27 cellular contexts compared by ENCODE assay signal in genomic region chr4:53456178-53456577, GRCh38.
DNase-seq lines count a peak whose midpoint lies in the region; ATAC-seq, FAIRE-seq and TF ChIP-seq lines count a peak whose summit lies in the region.
"Had no signal": no experiment of that assay in that cellular context is flagged by ENCODE, and none has a peak within 500 bp of the region (broad histone marks: within the 10 kb centered on the region; RNA-seq: fewer than 3 reads in every experiment).

No MANE protein-coding gene starts in this region.

- no peak overlapping the region for H3K27ac ChIP-seq in liver (ENCODE audit: low read depth in 1 of 2, low read length in 2 of 2)
- H3K27ac ChIP-seq in HepG2 (ENCODE audit: extremely low read length, insufficient read depth, low read length) = no peak overlapping the region
- H3K27ac ChIP-seq in VCaP = peak overlapping the region; percentile 72
- H3K27ac ChIP-seq in small intestine (ENCODE audit: low read depth in 1 of 2, low read length in 1 of 2) = no peak overlapping the region
- H3K27ac ChIP-seq: A549; BLaER1 treated with 17β-estradiol and CSF1 and Interleukin-3, amounts not matched to agents 10 nM and 100 nM; GM23248 had no signal

- no TSS peak for BruUV-seq in HepG2 (replicated peaks; lab: Mats Ljungman, UMichigan)

- FAIRE-seq in HepG2 (lab: Jason Lieb, UNC) = no peak
- FAIRE-seq in small intestine (lab: Jason Lieb, UNC) = peak; percentile 61
- FAIRE-seq: A549, D721Med, GM12878, GM18507, H1 had no signal

- no peaks in the 10 kb centered on the region for H3K79me2 ChIP-seq in HepG2 (ENCODE audit: insufficient read depth, low read length)

- no peak overlapping the region for H3K4me3 ChIP-seq in liver (ENCODE audit: low read depth in 1 of 3, low read length in 3 of 3)
- no peak overlapping the region for H3K4me3 ChIP-seq in HepG2 (replicated peaks in 1 of 3; ENCODE audit: insufficient read depth in 1 of 3, low read depth in 2 of 3, low read length in 3 of 3)
- no peak overlapping the region for H3K4me3 ChIP-seq in small intestine (ENCODE audit: low read depth in 1 of 2, low read length in 2 of 2)
- H3K4me3 ChIP-seq: A549; BLaER1 treated with 17β-estradiol and CSF1 and Interleukin-3, amounts not matched to agents 10 nM and 100 nM; GM12878; GM23248 had no signal

- POLR2A ChIA-PET in HepG2 (lab: Yijun Ruan, JAX) = no interaction called here

- intact Hi-C loops in HepG2 (cut with micrococcal nuclease; ENCODE audit: unreplicated experiment) = no loop called here

- TF ChIP-seq CTCF in liver (IDR thresholded peaks at IDR 0.05; ENCODE audit: low read depth, low read length, missing input control) (no peak), HepG2 (CRISPR knock-in tag; IDR thresholded peaks at IDR 0.05) (no peak), VCaP (conservative IDR thresholded peaks at IDR 0.05) (no peak)

- TF ChIP-seq EP300 in HepG2 (IDR thresholded peaks at IDR 0.05; ENCODE audit: low read depth in 2 of 2, low read length in 2 of 2) (no peak), HepG2 (CRISPR knock-in tag; IDR thresholded peaks at IDR 0.05; ENCODE audit: borderline replicate concordance) (no peak)

- H3K9ac ChIP-seq in liver (ENCODE audit: low read depth in 1 of 2, low read length in 2 of 2) (no peak overlapping the region), HepG2 (ENCODE audit: insufficient read depth, low read depth, low read length) (no peak overlapping the region)
- H3K9ac ChIP-seq: BLaER1 treated with 17β-estradiol and CSF1 and Interleukin-3, amounts not matched to agents 10 nM and 100 nM; GM23248 had no signal

- CTCF ChIA-PET in HepG2 (lab: Yijun Ruan, JAX; ENCODE audit: low intra/inter-chr PET ratio, low total read pairs) = no interaction called here

- ATAC-seq in HepG2 (no peak), left lobe of liver (peak; percentile 59), GM18861 (IDR thresholded peaks at IDR 0.05; ENCODE audit: unreplicated experiment) (no peak), HG03025 (IDR thresholded peaks at IDR 0.05; ENCODE audit: low FRiP score, unreplicated experiment) (no peak)
- ATAC-seq: A549, GM12878, HCT116 had no signal

- H3K36me3 ChIP-seq in liver (ENCODE audit: control insufficient read depth in 4 of 4, insufficient read depth in 3 of 4, low read depth in 1 of 4, low read length in 3 of 4) = peaks cover 3 to 43% (median 24%) of the 10 kb centered on the region in 4 donors
- H3K36me3 ChIP-seq in HepG2 (replicated peaks in 1 of 2; ENCODE audit: control insufficient read depth in 1 of 2, insufficient read depth in 2 of 2, low read length in 2 of 2) = peaks cover 14 to 39% of the 10 kb centered on the region in 2 experiments; a peak in 4 of 5 replicates
- H3K36me3 ChIP-seq in small intestine (ENCODE audit: control insufficient read depth in 2 of 2, insufficient read depth in 2 of 2, low read length in 2 of 2) = peaks cover 7 to 18% of the 10 kb centered on the region in 2 donors

- DNase-seq in HepG2 (ENCODE audit: low spot score) (no peak), left lobe of liver (ENCODE audit: low spot score) (no peak), small intestine (no peak), NCI-H2029 treated with DMSO at 0.1 percent for 48 hours (lab: John Stamatoyannopoulos, UW) (no peak)
- DNase-seq: 8988T; ACHN; AML-193; BE2C; CD4-positive, alpha-beta T cell; CD8-positive, alpha-beta memory T cell; DMS 273 treated with DMSO at 0.1 percent for 48 hours; DMS79; EL; GDM1; GM23248; H9 had no signal

- no peak for TF ChIP-seq RAD21 in liver (IDR thresholded peaks at IDR 0.05)
- no peak for TF ChIP-seq RAD21 in HepG2 (CRISPR knock-in tag; IDR thresholded peaks at IDR 0.05)

- H4K20me1 ChIP-seq in HepG2 (ENCODE audit: insufficient read depth, low read length) = peaks cover 4% of the 10 kb centered on the region

- H3K27me3 ChIP-seq in liver (ENCODE audit: control insufficient read depth in 4 of 4, insufficient read depth in 4 of 4, low read length in 3 of 4) (no peaks in the 10 kb centered on the region), HepG2 (ENCODE audit: control insufficient read depth in 1 of 2, insufficient read depth in 2 of 2, low read length in 2 of 2) (no peaks in the 10 kb centered on the region), small intestine (ENCODE audit: control insufficient read depth in 2 of 2, insufficient read depth in 2 of 2, low read length in 2 of 2) (no peaks in the 10 kb centered on the region)
- H3K27me3 ChIP-seq: BE2C; BLaER1 treated with 17β-estradiol and CSF1 and Interleukin-3, amounts not matched to agents 10 nM and 100 nM had no signal

- H3K4me1 ChIP-seq in liver (ENCODE audit: control insufficient read depth in 4 of 4, insufficient read depth in 4 of 4, low read length in 3 of 4) (peaks cover 0 to 20% (median 10%) of the 10 kb centered on the region in 4 donors), HepG2 (ENCODE audit: insufficient read depth, low read length) (peaks cover 23% of the 10 kb centered on the region), small intestine (ENCODE audit: control insufficient read depth in 2 of 2, insufficient read depth in 1 of 2, low read depth in 1 of 2, low read length in 1 of 2) (no peaks in the 10 kb centered on the region)
- H3K4me1 ChIP-seq: BE2C had no signal

- in situ Hi-C loops in HepG2 (cut with HindIII; ENCODE audit: extremely low pct_ligation_motif_present, low pct_unique_long_range_greater_than_20kb) = no loop called here

- no peak overlapping the region for H2AFZ ChIP-seq in HepG2 (ENCODE audit: low read length)
- H2AFZ ChIP-seq: GM23248 had no signal

- H3K9me3 ChIP-seq in liver (ENCODE audit: control insufficient read depth in 4 of 4, low read length in 3 of 4) = no peaks in the 10 kb centered on the region
- no peaks in the 10 kb centered on the region for H3K9me3 ChIP-seq in HepG2 (ENCODE audit: low read length)
- H3K9me3 ChIP-seq in small intestine (ENCODE audit: control insufficient read depth, low read depth) = no peaks in the 10 kb centered on the region
- H3K9me3 ChIP-seq: A549; BE2C; BLaER1 treated with 17β-estradiol and CSF1 and Interleukin-3, amounts not matched to agents 10 nM and 100 nM had no signal

- no peak overlapping the region for H3K4me2 ChIP-seq in HepG2 (ENCODE audit: low read depth, low read length)
- H3K4me2 ChIP-seq: A549; BLaER1 treated with 17β-estradiol and CSF1 and Interleukin-3, amounts not matched to agents 10 nM and 100 nM had no signal

- no peak for TF ChIP-seq POLR2A in HepG2 (IDR thresholded peaks at IDR 0.05; ENCODE audit: insufficient read depth in 1 of 2, low read depth in 2 of 2, low read length in 2 of 2)

TF ChIP-seq in liver, 16 proteins besides CTCF, POLR2A, EP300 and RAD21:
- TF ChIP-seq, protein P1, sequence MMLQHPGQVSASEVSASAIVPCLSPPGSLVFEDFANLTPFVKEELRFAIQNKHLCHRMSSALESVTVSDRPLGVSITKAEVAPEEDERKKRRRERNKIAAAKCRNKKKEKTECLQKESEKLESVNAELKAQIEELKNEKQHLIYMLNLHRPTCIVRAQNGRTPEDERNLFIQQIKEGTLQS (IDR thresholded peaks at IDR 0.05) = no peak
- peak; percentile 35 to 56 for TF ChIP-seq RXRA (IDR thresholded peaks at IDR 0.05)
- TF ChIP-seq HNF4A (conservative IDR thresholded peaks at IDR 0.05) = peak in 1 of 2 donors; percentile 1
TF ChIP-seq in liver: peak in this region for 2.

TF ChIP-seq in HepG2, 621 proteins besides CTCF, POLR2A, EP300 and RAD21 (continues in another document):
- TF ChIP-seq ZSCAN20 (CRISPR knock-in tag; IDR thresholded peaks at IDR 0.05; ENCODE audit: borderline replicate concordance) (no peak), ZNF564 (CRISPR knock-in tag; IDR thresholded peaks at IDR 0.05) (no peak), BRCA1 (CRISPR knock-in tag; IDR thresholded peaks at IDR 0.05) (no peak), GLI4 (CRISPR knock-in tag; IDR thresholded peaks at IDR 0.05; ENCODE audit: borderline replicate concordance) (no peak), ZNF343 (CRISPR knock-in tag; IDR thresholded peaks at IDR 0.05) (no peak), ZNF577 (CRISPR knock-in tag; IDR thresholded peaks at IDR 0.05; ENCODE audit: borderline replicate concordance, low read depth) (no peak), DPF2 (CRISPR knock-in tag; IDR thresholded peaks at IDR 0.05; ENCODE audit: borderline replicate concordance, low read depth) (no peak), LCORL (IDR thresholded peaks at IDR 0.05) (no peak), LCORL (CRISPR knock-in tag; IDR thresholded peaks at IDR 0.05) (no peak), ZNF574 (CRISPR knock-in tag; IDR thresholded peaks at IDR 0.05) (no peak), CBX5 (CRISPR knock-in tag; IDR thresholded peaks at IDR 0.05; ENCODE audit: borderline replicate concordance) (no peak), ZNF746 (CRISPR knock-in tag; IDR thresholded peaks at IDR 0.05) (no peak)
